21 cellular contexts compared by ENCODE assay signal in genomic region chr2:217906787-217907186, GRCh38.
A peak's percentile ranks its signal among the peaks of the same experiment; 100 is the strongest.
DNase-seq lines count a peak whose midpoint lies in the region; ATAC-seq and TF ChIP-seq lines count a peak whose summit lies in the region.
"Had no signal": no experiment of that assay in that cellular context is flagged by ENCODE, and none has a peak within 500 bp of the region (broad histone marks: within the 10 kb centered on the region; RNA-seq: fewer than 3 reads in every experiment).

No MANE protein-coding gene starts in this region.

- ATAC-seq in GM19452 (IDR thresholded peaks at IDR 0.05; ENCODE audit: unreplicated experiment), result no peak
- ATAC-seq: left colon; natural killer cell; stimulated activated memory B cell treated with anti-CD40 and anti-IgM and Interleukin-4, amounts not matched to agents 10 μg/mL and 1 μg/mL and 100 μg/mL, for 72 hours had no signal

- WGBS in adrenal gland, 4 donors, result 28 to 67% (median 49%) methylated on average over 5 of the region's 5 CpGs
- WGBS in tibial nerve, 2 donors, result 14 to 26% methylated on average over 5 of the region's 5 CpGs

- TF ChIP-seq POLR2A in adrenal gland (IDR thresholded peaks at IDR 0.05) (no peak), tibial nerve (IDR thresholded peaks at IDR 0.05) (no peak)

- intact Hi-C loops in adrenal gland (cut with DNase I), result no loop called here
- intact Hi-C loops in left ventricle myocardium inferior (cut with micrococcal nuclease), result no loop called here
- intact Hi-C loops in posterior vena cava (cut with DNase I), result loop anchor here in 1 of 2 donors (5.0 kb wide), 1 partner anchor 36 kb away; no protein-coding TSS in a partner anchor

- H3K4me3 ChIP-seq in adrenal gland (no peak overlapping the region), left ventricle myocardium inferior (no peak overlapping the region), tibial nerve (no peak overlapping the region)
- H3K4me3 ChIP-seq: skin epidermis had no signal

- peak overlapping the region in 4 of 5 donors; percentile 3 to 98 (median 92) for H3K27ac ChIP-seq in adrenal gland
- peak overlapping the region; percentile 95 for H3K27ac ChIP-seq in left ventricle myocardium inferior (replicated peaks)
- H3K27ac ChIP-seq in tibial nerve, result peak overlapping the region; percentile 74 to 94 (median 85)

- TF ChIP-seq CTCF in adrenal gland (IDR thresholded peaks at IDR 0.05), result no peak
- no peak for TF ChIP-seq CTCF in left ventricle myocardium inferior (IDR thresholded peaks at IDR 0.05; ENCODE audit: borderline replicate concordance)
- no peak for TF ChIP-seq CTCF in tibial nerve (IDR thresholded peaks at IDR 0.05)

- H3K27me3 ChIP-seq in adrenal gland (no peaks in the 10 kb centered on the region), left ventricle myocardium inferior (ENCODE audit: low read depth) (no peaks in the 10 kb centered on the region), tibial nerve (no peaks in the 10 kb centered on the region)

- H3K9me3 ChIP-seq in adrenal gland (replicated peaks in 1 of 3), result no peaks in the 10 kb centered on the region
- no peaks in the 10 kb centered on the region for H3K9me3 ChIP-seq in left ventricle myocardium inferior (replicated peaks)
- no peaks in the 10 kb centered on the region for H3K9me3 ChIP-seq in tibial nerve

- in situ Hi-C loops in ACHN (cut with HindIII; ENCODE audit: low pct_ligation_motif_present, low pct_unique_long_range_greater_than_20kb, low sequenced_read_pairs), result no loop called here

- DNase-seq in adrenal gland (peak in 1 of 7 donors; percentile 43), left ventricle myocardium inferior (no peak), posterior vena cava (ENCODE audit: low spot score) (peak; percentile 90), tibial nerve (ENCODE audit: low spot score in 2 of 2) (no peak), NCI-H2171 treated with DMSO at 0.1 percent for 48 hours (lab: John Stamatoyannopoulos, UW) (no peak), AML-193 (lab: John Stamatoyannopoulos, UW) (no peak), ACHN (no peak)
- DNase-seq: activated CD8-positive, alpha-beta memory T cell treated with anti-CD3 and anti-CD28 coated beads, Interleukin-2, amount 50 U/mL, for 4 hours; activated naive CD4-positive, alpha-beta T cell; DMS53; effector CD4-positive, alpha-beta T cell; Kasumi-1; left colon; natural killer cell; NCI-H1417 treated with DMSO at 0.1 percent for 48 hours; NCI-H345; NK-92 treated with Interleukin-12 subunit alpha and Interleukin-12 subunit beta, amount 100 ng/mL, for 24 hours; SHP77 treated with DMSO at 0.1 percent for 48 hours had no signal

- TF ChIP-seq EP300 in tibial nerve (IDR thresholded peaks at IDR 0.05), result peak in 1 of 2 donors; percentile 51

- H3K36me3 ChIP-seq in adrenal gland (replicated peaks in 1 of 2) (peaks cover 0 to 19% of the 10 kb centered on the region in 2 donors), left ventricle myocardium inferior (peaks cover 14% of the 10 kb centered on the region), tibial nerve (no peaks in the 10 kb centered on the region)

- peaks cover 78 to 93% of the 10 kb centered on the region in 2 donors for H3K4me1 ChIP-seq in adrenal gland (replicated peaks in 1 of 2)
- peaks cover 100% of the 10 kb centered on the region for H3K4me1 ChIP-seq in left ventricle myocardium inferior
- peaks cover 3 to 100% (median 90%) of the 10 kb centered on the region in 4 donors for H3K4me1 ChIP-seq in tibial nerve
